In the genomic region with DNA sequence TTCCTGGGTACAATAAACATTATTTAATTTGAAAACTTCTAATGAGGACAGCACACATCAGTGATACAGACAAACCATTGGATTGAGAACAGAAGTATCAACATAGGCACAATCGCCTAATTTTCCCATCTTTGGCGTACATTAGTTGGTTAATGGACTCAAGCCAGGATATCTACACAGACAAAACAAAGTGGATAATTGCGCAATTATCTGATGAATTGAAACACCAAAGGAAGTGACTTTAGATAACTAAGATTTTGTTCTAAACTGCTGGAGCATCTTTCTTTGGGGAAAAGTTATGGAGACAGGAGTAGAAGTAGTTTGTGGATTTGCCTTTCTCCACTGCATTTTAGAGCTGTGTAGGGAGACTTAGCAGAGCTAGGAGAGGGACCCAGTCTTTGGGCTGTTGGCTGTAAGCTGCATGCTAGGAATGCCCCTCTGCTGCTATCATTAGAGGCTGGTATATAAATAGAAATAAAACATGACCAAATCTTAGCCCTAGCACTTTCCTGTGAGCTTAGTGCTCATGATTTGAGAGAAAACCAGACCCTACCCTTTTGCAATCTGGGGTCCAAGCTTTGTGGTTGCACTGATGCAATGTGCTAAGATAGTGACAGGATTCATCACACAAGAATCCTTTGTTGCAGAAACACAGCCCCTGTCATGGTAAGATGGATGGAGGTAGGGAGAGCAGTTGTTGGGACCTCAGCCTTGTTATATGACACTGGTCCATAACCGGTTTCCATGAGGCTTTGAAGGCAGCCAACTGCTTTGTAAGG, we compare ENCODE assay signal across 1 cellular context.
A peak's percentile ranks its signal among the peaks of the same experiment; 100 is the strongest.
TF ChIP-seq lines count a peak whose summit lies in the region.

No MANE protein-coding gene starts in this region.

TF ChIP-seq in H1, 55 proteins besides CTCF, POLR2A, EP300 and RAD21:
- no peak for TF ChIP-seq ZNF274 (IDR thresholded peaks at IDR 0.05; ENCODE audit: borderline replicate concordance, extremely low read depth, low read length)
- peak; percentile 84 for TF ChIP-seq CEBPB (IDR thresholded peaks at IDR 0.05; ENCODE audit: low read depth, low read length)
- TF ChIP-seq, protein P1, sequence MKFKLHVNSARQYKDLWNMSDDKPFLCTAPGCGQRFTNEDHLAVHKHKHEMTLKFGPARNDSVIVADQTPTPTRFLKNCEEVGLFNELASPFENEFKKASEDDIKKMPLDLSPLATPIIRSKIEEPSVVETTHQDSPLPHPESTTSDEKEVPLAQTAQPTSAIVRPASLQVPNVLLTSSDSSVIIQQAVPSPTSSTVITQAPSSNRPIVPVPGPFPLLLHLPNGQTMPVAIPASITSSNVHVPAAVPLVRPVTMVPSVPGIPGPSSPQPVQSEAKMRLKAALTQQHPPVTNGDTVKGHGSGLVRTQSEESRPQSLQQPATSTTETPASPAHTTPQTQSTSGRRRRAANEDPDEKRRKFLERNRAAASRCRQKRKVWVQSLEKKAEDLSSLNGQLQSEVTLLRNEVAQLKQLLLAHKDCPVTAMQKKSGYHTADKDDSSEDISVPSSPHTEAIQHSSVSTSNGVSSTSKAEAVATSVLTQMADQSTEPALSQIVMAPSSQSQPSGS (IDR thresholded peaks at IDR 0.05; ENCODE audit: low read length): no peak
- no peak for TF ChIP-seq TAF1 (IDR thresholded peaks at IDR 0.05; ENCODE audit: low read depth, low read length)
- no peak for TF ChIP-seq TBP (IDR thresholded peaks at IDR 0.05; ENCODE audit: low read depth, low read length)
- TF ChIP-seq GABPA (IDR thresholded peaks at IDR 0.05; ENCODE audit: borderline replicate concordance, insufficient read depth, low read length): no peak
